In the genomic region with DNA sequence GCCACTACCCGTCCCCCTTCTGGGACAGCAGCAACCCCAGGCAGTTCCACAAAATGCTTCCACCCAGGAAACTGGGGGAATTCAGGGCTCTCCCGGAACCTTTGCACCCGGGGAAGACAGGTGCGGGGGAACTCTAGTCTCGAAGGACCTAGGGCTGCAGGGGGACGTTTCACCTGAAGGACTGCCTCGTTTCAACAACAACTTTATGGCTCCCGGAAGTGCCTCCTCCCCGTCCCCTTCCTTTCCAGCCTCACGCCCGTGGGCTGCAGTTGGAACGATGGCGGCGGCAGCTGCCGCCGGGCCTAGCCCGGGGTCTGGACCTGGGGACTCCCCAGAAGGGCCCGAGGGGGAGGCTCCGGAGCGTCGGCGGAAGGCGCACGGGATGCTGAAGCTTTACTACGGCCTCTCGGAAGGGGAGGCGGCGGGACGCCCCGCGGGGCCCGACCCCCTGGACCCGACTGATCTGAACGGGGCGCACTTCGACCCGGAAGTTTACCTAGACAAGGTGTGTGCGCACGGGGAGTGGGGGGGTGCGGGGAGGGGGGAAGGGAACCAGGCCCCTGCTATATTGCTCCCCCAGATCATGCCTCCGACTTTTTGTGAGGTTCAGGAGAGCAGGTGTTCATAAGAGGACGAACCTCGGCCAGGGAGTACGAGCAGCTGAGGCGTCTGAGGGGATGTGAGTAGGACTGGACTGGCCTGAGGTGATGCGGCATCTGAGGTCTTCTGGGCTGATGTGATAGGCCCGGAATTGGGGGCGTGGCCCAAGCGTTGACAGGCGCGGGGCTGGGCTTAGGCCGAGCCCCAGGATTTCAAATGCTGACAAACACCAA, we compare ENCODE assay signal across 1 cellular context.
TF ChIP-seq lines count a peak whose summit lies in the region.

A gene (plus strand): TSS at position 241 of the 833 bp plus-strand sequence. CDS start 37 bp downstream, at position 278.

TF ChIP-seq in HepG2, 621 proteins besides CTCF, POLR2A, EP300 and RAD21 (continued from another document and continues in another):
- TF ChIP-seq, protein P1, sequence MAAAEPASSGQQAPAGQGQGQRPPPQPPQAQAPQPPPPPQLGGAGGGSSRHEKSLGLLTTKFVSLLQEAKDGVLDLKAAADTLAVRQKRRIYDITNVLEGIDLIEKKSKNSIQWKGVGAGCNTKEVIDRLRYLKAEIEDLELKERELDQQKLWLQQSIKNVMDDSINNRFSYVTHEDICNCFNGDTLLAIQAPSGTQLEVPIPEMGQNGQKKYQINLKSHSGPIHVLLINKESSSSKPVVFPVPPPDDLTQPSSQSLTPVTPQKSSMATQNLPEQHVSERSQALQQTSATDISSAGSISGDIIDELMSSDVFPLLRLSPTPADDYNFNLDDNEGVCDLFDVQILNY (CRISPR knock-in tag; conservative IDR thresholded peaks at IDR 0.05), result peak; percentile 70; the same call in 1 of the 2 replicates
- TF ChIP-seq, protein P2, sequence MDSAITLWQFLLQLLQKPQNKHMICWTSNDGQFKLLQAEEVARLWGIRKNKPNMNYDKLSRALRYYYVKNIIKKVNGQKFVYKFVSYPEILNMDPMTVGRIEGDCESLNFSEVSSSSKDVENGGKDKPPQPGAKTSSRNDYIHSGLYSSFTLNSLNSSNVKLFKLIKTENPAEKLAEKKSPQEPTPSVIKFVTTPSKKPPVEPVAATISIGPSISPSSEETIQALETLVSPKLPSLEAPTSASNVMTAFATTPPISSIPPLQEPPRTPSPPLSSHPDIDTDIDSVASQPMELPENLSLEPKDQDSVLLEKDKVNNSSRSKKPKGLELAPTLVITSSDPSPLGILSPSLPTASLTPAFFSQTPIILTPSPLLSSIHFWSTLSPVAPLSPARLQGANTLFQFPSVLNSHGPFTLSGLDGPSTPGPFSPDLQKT (CRISPR knock-in tag; IDR thresholded peaks at IDR 0.05; ENCODE audit: borderline replicate concordance), result no peak; the same call in 1 of the 2 replicates
- TF ChIP-seq ZNF776 (CRISPR knock-in tag; IDR thresholded peaks at IDR 0.05) (0 out of 2 replicates have a peak, but pooled peaks have one; percentile 69), ZNF430 (CRISPR knock-in tag; IDR thresholded peaks at IDR 0.05) (peak; percentile 73; the same call in 1 of the 2 replicates), SP4 (CRISPR knock-in tag; IDR thresholded peaks at IDR 0.05) (peak; percentile 77), ZNF577 (CRISPR knock-in tag; IDR thresholded peaks at IDR 0.05; ENCODE audit: borderline replicate concordance, low read depth) (no peak), NR2C2 (CRISPR knock-in tag; IDR thresholded peaks at IDR 0.05; ENCODE audit: borderline replicate concordance) (peak; percentile 99), ZMYM3 (CRISPR knock-in tag; IDR thresholded peaks at IDR 0.05) (peak; percentile 65), ZSCAN30 (CRISPR knock-in tag; IDR thresholded peaks at IDR 0.05) (peak; percentile 94), NPAS2 (CRISPR knock-in tag; IDR thresholded peaks at IDR 0.05; ENCODE audit: borderline replicate concordance) (no peak), ZNF766 (CRISPR knock-in tag; IDR thresholded peaks at IDR 0.05; ENCODE audit: borderline replicate concordance) (no peak), ZNF777 (CRISPR knock-in tag; IDR thresholded peaks at IDR 0.05) (peak; percentile 47; the same call in 1 of the 2 replicates), GABPB1 (CRISPR knock-in tag; IDR thresholded peaks at IDR 0.05) (peak; percentile 96), ZNF781 (CRISPR knock-in tag; IDR thresholded peaks at IDR 0.05; ENCODE audit: borderline replicate concordance, not compliant biosample characterization) (peak; percentile 67), ZSCAN22 (CRISPR knock-in tag; IDR thresholded peaks at IDR 0.05) (peak; percentile 91), ZKSCAN1 (IDR thresholded peaks at IDR 0.05; ENCODE audit: low read length) (peak; percentile 94), CENPT (CRISPR knock-in tag; IDR thresholded peaks at IDR 0.05; ENCODE audit: low read depth) (no peak), CBX2 (IDR thresholded peaks at IDR 0.05; ENCODE audit: low read depth, low read length) (no peak), CBX2 (CRISPR knock-in tag; IDR thresholded peaks at IDR 0.05; ENCODE audit: low read depth) (no peak), HNF4A (CRISPR knock-in tag; IDR thresholded peaks at IDR 0.05) (peak; percentile 73), KLF9 (CRISPR knock-in tag; IDR thresholded peaks at IDR 0.05; ENCODE audit: low read depth) (peak; percentile 74), JUN (CRISPR knock-in tag; IDR thresholded peaks at IDR 0.05) (no peak), SP2 (CRISPR knock-in tag; IDR thresholded peaks at IDR 0.05) (peak; percentile 69), ELF4 (CRISPR knock-in tag; IDR thresholded peaks at IDR 0.05; ENCODE audit: borderline replicate concordance) (peak; percentile 81; the same call in 1 of the 2 replicates), ZNF451 (CRISPR knock-in tag; IDR thresholded peaks at IDR 0.05) (peak; percentile 69; the same call in 1 of the 2 replicates), ZNF235 (CRISPR knock-in tag; IDR thresholded peaks at IDR 0.05; ENCODE audit: borderline replicate concordance) (no peak), EZH2 (conservative IDR thresholded peaks at IDR 0.05; ENCODE audit: low read depth, low read length) (no peak), POLR2AphosphoS5 (IDR thresholded peaks at IDR 0.05; ENCODE audit: low read depth, low read length) (peak; percentile 87)
- TF ChIP-seq, protein P3, sequence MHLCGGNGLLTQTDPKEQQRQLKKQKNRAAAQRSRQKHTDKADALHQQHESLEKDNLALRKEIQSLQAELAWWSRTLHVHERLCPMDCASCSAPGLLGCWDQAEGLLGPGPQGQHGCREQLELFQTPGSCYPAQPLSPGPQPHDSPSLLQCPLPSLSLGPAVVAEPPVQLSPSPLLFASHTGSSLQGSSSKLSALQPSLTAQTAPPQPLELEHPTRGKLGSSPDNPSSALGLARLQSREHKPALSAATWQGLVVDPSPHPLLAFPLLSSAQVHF (CRISPR knock-in tag; IDR thresholded peaks at IDR 0.05), result no peak
- TF ChIP-seq, protein P4, sequence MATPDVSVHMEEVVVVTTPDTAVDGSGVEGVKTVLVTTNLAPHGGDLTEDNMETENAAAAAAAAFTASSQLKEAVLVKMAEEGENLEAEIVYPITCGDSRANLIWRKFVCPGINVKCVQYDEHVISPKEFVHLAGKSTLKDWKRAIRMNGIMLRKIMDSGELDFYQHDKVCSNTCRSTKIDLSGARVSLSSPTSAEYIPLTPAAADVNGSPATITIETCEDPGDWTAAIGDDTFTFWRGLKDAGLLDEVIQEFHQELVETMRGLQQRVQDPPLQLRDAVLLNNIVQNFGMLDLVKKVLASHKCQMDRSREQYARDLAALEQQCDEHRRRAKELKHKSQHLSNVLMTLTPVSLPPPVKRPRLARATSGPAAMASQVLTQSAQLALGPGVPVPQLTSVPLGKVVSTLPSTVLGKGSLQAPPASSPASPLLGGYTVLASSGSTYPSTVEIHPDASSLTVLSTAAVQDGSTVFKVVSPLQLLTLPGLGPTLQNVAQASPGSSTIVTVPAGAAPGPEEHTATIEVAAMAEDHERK (CRISPR knock-in tag; IDR thresholded peaks at IDR 0.05; ENCODE audit: low read depth), result no peak
- TF ChIP-seq, protein P5, sequence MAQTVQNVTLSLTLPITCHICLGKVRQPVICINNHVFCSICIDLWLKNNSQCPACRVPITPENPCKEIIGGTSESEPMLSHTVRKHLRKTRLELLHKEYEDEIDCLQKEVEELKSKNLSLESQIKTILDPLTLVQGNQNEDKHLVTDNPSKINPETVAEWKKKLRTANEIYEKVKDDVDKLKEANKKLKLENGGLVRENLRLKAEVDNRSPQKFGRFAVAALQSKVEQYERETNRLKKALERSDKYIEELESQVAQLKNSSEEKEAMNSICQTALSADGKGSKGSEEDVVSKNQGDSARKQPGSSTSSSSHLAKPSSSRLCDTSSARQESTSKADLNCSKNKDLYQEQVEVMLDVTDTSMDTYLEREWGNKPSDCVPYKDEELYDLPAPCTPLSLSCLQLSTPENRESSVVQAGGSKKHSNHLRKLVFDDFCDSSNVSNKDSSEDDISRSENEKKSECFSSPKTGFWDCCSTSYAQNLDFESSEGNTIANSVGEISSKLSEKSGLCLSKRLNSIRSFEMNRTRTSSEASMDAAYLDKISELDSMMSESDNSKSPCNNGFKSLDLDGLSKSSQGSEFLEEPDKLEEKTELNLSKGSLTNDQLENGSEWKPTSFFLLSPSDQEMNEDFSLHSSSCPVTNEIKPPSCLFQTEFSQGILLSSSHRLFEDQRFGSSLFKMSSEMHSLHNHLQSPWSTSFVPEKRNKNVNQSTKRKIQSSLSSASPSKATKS (CRISPR knock-in tag; IDR thresholded peaks at IDR 0.05), result peak; percentile 92; the same call in 1 of the 2 replicates
- TF ChIP-seq, protein P6, sequence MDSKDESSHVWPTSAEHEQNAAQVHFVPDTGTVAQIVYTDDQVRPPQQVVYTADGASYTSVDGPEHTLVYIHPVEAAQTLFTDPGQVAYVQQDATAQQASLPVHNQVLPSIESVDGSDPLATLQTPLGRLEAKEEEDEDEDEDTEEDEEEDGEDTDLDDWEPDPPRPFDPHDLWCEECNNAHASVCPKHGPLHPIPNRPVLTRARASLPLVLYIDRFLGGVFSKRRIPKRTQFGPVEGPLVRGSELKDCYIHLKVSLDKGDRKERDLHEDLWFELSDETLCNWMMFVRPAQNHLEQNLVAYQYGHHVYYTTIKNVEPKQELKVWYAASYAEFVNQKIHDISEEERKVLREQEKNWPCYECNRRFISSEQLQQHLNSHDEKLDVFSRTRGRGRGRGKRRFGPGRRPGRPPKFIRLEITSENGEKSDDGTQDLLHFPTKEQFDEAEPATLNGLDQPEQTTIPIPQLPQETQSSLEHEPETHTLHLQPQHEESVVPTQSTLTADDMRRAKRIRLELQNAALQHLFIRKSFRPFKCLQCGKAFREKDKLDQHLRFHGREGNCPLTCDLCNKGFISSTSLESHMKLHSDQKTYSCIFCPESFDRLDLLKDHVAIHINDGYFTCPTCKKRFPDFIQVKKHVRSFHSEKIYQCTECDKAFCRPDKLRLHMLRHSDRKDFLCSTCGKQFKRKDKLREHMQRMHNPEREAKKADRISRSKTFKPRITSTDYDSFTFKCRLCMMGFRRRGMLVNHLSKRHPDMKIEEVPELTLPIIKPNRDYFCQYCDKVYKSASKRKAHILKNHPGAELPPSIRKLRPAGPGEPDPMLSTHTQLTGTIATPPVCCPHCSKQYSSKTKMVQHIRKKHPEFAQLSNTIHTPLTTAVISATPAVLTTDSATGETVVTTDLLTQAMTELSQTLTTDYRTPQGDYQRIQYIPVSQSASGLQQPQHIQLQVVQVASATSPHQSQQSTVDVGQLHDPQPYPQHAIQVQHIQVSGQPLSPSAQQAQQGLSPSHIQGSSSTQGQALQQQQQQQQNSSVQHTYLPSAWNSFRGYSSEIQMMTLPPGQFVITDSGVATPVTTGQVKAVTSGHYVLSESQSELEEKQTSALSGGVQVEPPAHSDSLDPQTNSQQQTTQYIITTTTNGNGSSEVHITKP (CRISPR knock-in tag; IDR thresholded peaks at IDR 0.05; ENCODE audit: low read depth), result peak; percentile 48; the same call in 1 of the 2 replicates
- TF ChIP-seq, protein P7, sequence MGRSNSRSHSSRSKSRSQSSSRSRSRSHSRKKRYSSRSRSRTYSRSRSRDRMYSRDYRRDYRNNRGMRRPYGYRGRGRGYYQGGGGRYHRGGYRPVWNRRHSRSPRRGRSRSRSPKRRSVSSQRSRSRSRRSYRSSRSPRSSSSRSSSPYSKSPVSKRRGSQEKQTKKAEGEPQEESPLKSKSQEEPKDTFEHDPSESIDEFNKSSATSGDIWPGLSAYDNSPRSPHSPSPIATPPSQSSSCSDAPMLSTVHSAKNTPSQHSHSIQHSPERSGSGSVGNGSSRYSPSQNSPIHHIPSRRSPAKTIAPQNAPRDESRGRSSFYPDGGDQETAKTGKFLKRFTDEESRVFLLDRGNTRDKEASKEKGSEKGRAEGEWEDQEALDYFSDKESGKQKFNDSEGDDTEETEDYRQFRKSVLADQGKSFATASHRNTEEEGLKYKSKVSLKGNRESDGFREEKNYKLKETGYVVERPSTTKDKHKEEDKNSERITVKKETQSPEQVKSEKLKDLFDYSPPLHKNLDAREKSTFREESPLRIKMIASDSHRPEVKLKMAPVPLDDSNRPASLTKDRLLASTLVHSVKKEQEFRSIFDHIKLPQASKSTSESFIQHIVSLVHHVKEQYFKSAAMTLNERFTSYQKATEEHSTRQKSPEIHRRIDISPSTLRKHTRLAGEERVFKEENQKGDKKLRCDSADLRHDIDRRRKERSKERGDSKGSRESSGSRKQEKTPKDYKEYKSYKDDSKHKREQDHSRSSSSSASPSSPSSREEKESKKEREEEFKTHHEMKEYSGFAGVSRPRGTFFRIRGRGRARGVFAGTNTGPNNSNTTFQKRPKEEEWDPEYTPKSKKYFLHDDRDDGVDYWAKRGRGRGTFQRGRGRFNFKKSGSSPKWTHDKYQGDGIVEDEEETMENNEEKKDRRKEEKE (IDR thresholded peaks at IDR 0.05), result no peak
- TF ChIP-seq, protein P8, sequence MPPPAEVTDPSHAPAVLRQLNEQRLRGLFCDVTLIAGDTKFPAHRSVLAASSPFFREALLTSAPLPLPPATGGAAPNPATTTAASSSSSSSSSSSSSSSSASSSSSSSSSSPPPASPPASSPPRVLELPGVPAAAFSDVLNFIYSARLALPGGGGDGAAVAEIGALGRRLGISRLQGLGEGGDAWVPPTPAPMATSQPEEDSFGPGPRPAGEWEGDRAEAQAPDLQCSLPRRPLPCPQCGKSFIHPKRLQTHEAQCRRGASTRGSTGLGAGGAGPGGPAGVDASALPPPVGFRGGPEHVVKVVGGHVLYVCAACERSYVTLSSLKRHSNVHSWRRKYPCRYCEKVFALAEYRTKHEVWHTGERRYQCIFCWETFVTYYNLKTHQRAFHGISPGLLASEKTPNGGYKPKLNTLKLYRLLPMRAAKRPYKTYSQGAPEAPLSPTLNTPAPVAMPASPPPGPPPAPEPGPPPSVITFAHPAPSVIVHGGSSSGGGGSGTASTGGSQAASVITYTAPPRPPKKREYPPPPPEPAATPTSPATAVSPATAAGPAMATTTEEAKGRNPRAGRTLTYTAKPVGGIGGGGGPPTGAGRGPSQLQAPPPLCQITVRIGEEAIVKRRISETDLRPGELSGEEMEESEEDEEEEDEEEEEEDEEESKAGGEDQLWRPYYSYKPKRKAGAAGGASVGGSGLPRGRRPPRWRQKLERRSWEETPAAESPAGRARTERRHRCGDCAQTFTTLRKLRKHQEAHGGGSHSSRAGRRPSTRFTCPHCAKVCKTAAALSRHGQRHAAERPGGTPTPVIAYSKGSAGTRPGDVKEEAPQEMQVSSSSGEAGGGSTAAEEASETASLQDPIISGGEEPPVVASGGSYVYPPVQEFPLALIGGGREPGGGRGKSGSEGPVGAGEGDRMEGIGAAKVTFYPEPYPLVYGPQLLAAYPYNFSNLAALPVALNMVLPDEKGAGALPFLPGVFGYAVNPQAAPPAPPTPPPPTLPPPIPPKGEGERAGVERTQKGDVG (CRISPR knock-in tag; IDR thresholded peaks at IDR 0.05; ENCODE audit: borderline replicate concordance), result no peak
- TF ChIP-seq, protein P9, sequence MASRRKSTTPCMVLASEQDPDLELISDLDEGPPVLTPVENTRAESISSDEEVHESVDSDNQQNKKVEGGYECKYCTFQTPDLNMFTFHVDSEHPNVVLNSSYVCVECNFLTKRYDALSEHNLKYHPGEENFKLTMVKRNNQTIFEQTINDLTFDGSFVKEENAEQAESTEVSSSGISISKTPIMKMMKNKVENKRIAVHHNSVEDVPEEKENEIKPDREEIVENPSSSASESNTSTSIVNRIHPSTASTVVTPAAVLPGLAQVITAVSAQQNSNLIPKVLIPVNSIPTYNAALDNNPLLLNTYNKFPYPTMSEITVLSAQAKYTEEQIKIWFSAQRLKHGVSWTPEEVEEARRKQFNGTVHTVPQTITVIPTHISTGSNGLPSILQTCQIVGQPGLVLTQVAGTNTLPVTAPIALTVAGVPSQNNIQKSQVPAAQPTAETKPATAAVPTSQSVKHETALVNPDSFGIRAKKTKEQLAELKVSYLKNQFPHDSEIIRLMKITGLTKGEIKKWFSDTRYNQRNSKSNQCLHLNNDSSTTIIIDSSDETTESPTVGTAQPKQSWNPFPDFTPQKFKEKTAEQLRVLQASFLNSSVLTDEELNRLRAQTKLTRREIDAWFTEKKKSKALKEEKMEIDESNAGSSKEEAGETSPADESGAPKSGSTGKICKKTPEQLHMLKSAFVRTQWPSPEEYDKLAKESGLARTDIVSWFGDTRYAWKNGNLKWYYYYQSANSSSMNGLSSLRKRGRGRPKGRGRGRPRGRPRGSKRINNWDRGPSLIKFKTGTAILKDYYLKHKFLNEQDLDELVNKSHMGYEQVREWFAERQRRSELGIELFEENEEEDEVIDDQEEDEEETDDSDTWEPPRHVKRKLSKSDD (CRISPR knock-in tag; IDR thresholded peaks at IDR 0.05; ENCODE audit: low read depth), result no peak
